ENCODE assay signal across 8 cellular contexts in the genomic region with DNA sequence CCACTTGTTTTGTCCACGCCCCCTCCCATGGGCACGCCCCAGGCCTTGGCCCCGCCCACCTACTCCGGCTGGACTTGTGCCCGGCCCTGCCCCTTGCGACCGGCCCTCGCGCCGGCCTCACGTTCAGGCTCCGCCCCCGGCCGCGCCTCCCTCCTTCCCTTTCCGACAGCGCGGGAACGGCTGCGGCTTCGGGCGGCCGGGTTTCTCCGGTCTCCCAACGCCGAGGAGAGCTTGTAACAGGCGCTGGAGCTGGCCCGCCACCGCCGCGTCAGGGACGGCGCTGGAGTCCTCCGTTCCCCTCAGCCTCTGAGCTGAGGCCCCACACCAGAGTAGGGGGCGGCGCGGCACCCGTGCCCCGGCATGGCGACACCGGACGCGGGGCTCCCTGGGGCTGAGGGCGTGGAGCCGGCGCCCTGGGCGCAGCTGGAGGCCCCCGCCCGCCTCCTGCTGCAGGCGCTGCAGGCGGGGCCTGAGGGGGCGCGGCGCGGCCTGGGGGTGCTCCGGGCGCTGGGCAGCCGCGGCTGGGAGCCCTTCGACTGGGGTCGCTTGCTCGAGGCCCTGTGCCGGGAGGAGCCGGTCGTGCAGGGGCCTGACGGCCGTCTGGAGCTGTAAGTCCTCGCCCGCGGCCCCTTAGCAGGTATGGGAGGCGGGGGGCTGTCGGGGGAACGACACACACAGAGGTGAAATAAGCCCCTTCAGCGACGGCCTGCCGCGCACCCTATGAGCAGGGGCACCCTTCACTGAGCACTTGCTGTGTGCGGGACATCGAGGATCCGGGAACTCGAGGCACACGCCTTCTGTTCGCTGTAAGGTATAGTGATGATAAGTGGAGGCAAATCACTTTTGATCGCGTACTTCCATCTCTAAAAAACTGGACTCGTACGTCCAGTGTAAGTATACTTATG. TPM values are rescaled to one million over a fixed set of nuclear protein-coding genes. Genes with fewer than 3 reads are reported as not detected.
DNase-seq lines count a peak whose midpoint lies in the region; ATAC-seq and TF ChIP-seq lines count a peak whose summit lies in the region.

A gene with protein sequence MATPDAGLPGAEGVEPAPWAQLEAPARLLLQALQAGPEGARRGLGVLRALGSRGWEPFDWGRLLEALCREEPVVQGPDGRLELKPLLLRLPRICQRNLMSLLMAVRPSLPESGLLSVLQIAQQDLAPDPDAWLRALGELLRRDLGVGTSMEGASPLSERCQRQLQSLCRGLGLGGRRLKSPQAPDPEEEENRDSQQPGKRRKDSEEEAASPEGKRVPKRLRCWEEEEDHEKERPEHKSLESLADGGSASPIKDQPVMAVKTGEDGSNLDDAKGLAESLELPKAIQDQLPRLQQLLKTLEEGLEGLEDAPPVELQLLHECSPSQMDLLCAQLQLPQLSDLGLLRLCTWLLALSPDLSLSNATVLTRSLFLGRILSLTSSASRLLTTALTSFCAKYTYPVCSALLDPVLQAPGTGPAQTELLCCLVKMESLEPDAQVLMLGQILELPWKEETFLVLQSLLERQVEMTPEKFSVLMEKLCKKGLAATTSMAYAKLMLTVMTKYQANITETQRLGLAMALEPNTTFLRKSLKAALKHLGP (plus strand): TSS at position 153 of the 905 bp plus-strand sequence. CDS start 208 bp downstream, at position 361.

- peaks cover 10% of the 10 kb centered on the region for H3K27me3 Mint-ChIP-seq in activated T-helper 2 cell treated with anti-CD3 and anti-CD28 coated beads, Interferon-gamma antibody, Interleukin-2, Interleukin-4, amounts not matched to agents 10 μg/mL and 5 μg/mL and 100 μg/mL, durations not matched to agents 14 hours and 24 hours and 36 hours (ENCODE audit: low read depth)
- no peaks in the 10 kb centered on the region for H3K27me3 Mint-ChIP-seq in natural killer cell treated with Interleukin-12 subunit alpha and Interleukin-12 subunit beta and Interleukin-15 and Interleukin-18, amount 100 ng/mL, for 72 hours

- TF ChIP-seq CTCF in LNCaP clone FGC (IDR thresholded peaks at IDR 0.05; ENCODE audit: control insufficient read depth, extremely low read depth, insufficient read depth) (no peak), fibroblast of mammary gland (conservative IDR thresholded peaks at IDR 0.05; ENCODE audit: control insufficient read depth, insufficient read depth, low read depth, low read length) (no peak)

- peak; percentile 97 to 98 for ATAC-seq in natural killer cell treated with Interleukin-12 subunit alpha and Interleukin-12 subunit beta and Interleukin-15 and Interleukin-18, amount 100 ng/mL, for 72 hours

- peaks cover 38% of the 10 kb centered on the region for H3K4me1 Mint-ChIP-seq in activated T-helper 2 cell treated with anti-CD3 and anti-CD28 coated beads, Interferon-gamma antibody, Interleukin-2, Interleukin-4, amounts not matched to agents 10 μg/mL and 5 μg/mL and 100 μg/mL, durations not matched to agents 14 hours and 24 hours and 36 hours (ENCODE audit: low read depth)
- H3K4me1 Mint-ChIP-seq in natural killer cell treated with Interleukin-12 subunit alpha and Interleukin-12 subunit beta and Interleukin-15 and Interleukin-18, amount 100 ng/mL, for 72 hours (ENCODE audit: low read depth in 2 of 2): peaks cover 16 to 30% of the 10 kb centered on the region in 2 donors

- peak within 1 kb of the TSS; percentile 58 for H3K4me3 ChIP-seq in LNCaP clone FGC (ENCODE audit: low read depth, low read length)
- peak within 1 kb of the TSS; percentile 64 for H3K4me3 ChIP-seq in fibroblast of mammary gland (ENCODE audit: control insufficient read depth, low read depth, low read length)

- intact Hi-C loops in activated T-helper 2 cell treated with anti-CD3 and anti-CD28 coated beads, Interferon-gamma antibody, Interleukin-2, Interleukin-4, amounts not matched to agents 10 μg/mL and 5 μg/mL and 100 μg/mL, durations not matched to agents 14 hours and 24 hours and 36 hours (cut with micrococcal nuclease): loop anchor here (1.0 to 5.0 kb wide), 3 partner anchors 16 to 925 kb away; a partner anchor contains a TSS

- peak within 1 kb of the TSS; percentile 84 for H3K4me3 Mint-ChIP-seq in activated T-helper 2 cell treated with anti-CD3 and anti-CD28 coated beads, Interferon-gamma antibody, Interleukin-2, Interleukin-4, amounts not matched to agents 10 μg/mL and 5 μg/mL and 100 μg/mL, durations not matched to agents 14 hours and 24 hours and 36 hours (ENCODE audit: low read depth)
- H3K4me3 Mint-ChIP-seq in natural killer cell treated with Interleukin-12 subunit alpha and Interleukin-12 subunit beta and Interleukin-15 and Interleukin-18, amount 100 ng/mL, for 72 hours: peak within 1 kb of the TSS; percentile 88

- peaks cover 22% of the 10 kb centered on the region for H3K36me3 Mint-ChIP-seq in activated T-helper 2 cell treated with anti-CD3 and anti-CD28 coated beads, Interferon-gamma antibody, Interleukin-2, Interleukin-4, amounts not matched to agents 10 μg/mL and 5 μg/mL and 100 μg/mL, durations not matched to agents 14 hours and 24 hours and 36 hours (ENCODE audit: low read depth)
- no peaks in the 10 kb centered on the region for H3K36me3 Mint-ChIP-seq in natural killer cell treated with Interleukin-12 subunit alpha and Interleukin-12 subunit beta and Interleukin-15 and Interleukin-18, amount 100 ng/mL, for 72 hours

- DNase-seq in ELF-1 (ENCODE audit: low read depth, low spot score) (peak; percentile 97), GOT3 (lab: John Stamatoyannopoulos, UW) (peak; percentile 66), LNCaP clone FGC (ENCODE audit: low read depth) (no peak), RPMI7951 (ENCODE audit: low read depth) (peak; percentile 86), fibroblast of mammary gland (ENCODE audit: low read depth) (peak; percentile 85)
- DNase-seq in activated T-helper 2 cell treated with anti-CD3 and anti-CD28 coated beads, Interferon-gamma antibody, Interleukin-2, Interleukin-4, amounts not matched to agents 10 μg/mL and 5 μg/mL and 100 μg/mL, durations not matched to agents 14 hours and 24 hours and 36 hours (ENCODE audit: low spot score): peak; percentile 91
- peak; percentile 97 for DNase-seq in natural killer cell treated with Interleukin-12 subunit alpha and Interleukin-12 subunit beta and Interleukin-15 and Interleukin-18, amount 100 ng/mL, for 72 hours (ENCODE audit: low spot score)
- DNase-seq in stimulated activated naive CD4-positive, alpha-beta T cell (lab: John Stamatoyannopoulos, UW): peak; percentile 53 to 89 (median 80)

- peak within 1 kb of the TSS; percentile 63 for H3K27ac Mint-ChIP-seq in activated T-helper 2 cell treated with anti-CD3 and anti-CD28 coated beads, Interferon-gamma antibody, Interleukin-2, Interleukin-4, amounts not matched to agents 10 μg/mL and 5 μg/mL and 100 μg/mL, durations not matched to agents 14 hours and 24 hours and 36 hours
- H3K27ac Mint-ChIP-seq in natural killer cell treated with Interleukin-12 subunit alpha and Interleukin-12 subunit beta and Interleukin-15 and Interleukin-18, amount 100 ng/mL, for 72 hours: peak within 1 kb of the TSS; percentile 28 to 76

- H3K9me3 Mint-ChIP-seq in activated T-helper 2 cell treated with anti-CD3 and anti-CD28 coated beads, Interferon-gamma antibody, Interleukin-2, Interleukin-4, amounts not matched to agents 10 μg/mL and 5 μg/mL and 100 μg/mL, durations not matched to agents 14 hours and 24 hours and 36 hours: no peaks in the 10 kb centered on the region
- H3K9me3 Mint-ChIP-seq in natural killer cell treated with Interleukin-12 subunit alpha and Interleukin-12 subunit beta and Interleukin-15 and Interleukin-18, amount 100 ng/mL, for 72 hours: no peaks in the 10 kb centered on the region

RNA-seq across cellular contexts. Expression of the gene that starts here (rescaled TPM):
- 6.0 and 7.0 TPM in 2 replicates for total RNA-seq in RPMI7951 (2014; rRNA removed; shearing (Covaris generic))
- 20.6 and 21.1 TPM in 2 replicates for total RNA-seq in activated T-helper 2 cell treated with anti-CD3 and anti-CD28 coated beads, Interferon-gamma antibody, Interleukin-2, Interleukin-4, amounts not matched to agents 10 μg/mL and 5 μg/mL and 100 μg/mL, durations not matched to agents 14 hours and 24 hours and 36 hours
- total RNA-seq in natural killer cell treated with Interleukin-12 subunit alpha and Interleukin-12 subunit beta and Interleukin-15 and Interleukin-18, amount 100 ng/mL, for 72 hours: 10 to 100 TPM; 10.4 to 27.3 TPM
